ENCODE assay signal across 2 cellular contexts in genomic region chr7:90629306-90629918, GRCh38.
TF ChIP-seq lines count a peak whose summit lies in the region.

No MANE protein-coding gene starts in this region.

TF ChIP-seq in GM23338, 12 proteins besides CTCF, POLR2A, EP300 and RAD21 (continued from another document):
- TF ChIP-seq REST (IDR thresholded peaks at IDR 0.05; ENCODE audit: unreplicated experiment) (no peak), ZNF331 (CRISPR knock-in tag; IDR thresholded peaks at IDR 0.05; ENCODE audit: low read depth) (no peak), CREB1 (CRISPR knock-in tag; IDR thresholded peaks at IDR 0.05; ENCODE audit: low read depth) (no peak), NANOG (IDR thresholded peaks at IDR 0.05; ENCODE audit: borderline replicate concordance) (no peak), EZH2 (IDR thresholded peaks at IDR 0.05; ENCODE audit: low read depth, unreplicated experiment) (no peak)
TF ChIP-seq in GM23338: peak in this region for 0.

TF ChIP-seq in SK-N-SH treated with all-trans-retinoic acid at 6 μM for 48 hours, 23 proteins besides CTCF, POLR2A, EP300 and RAD21 (continued from another document):
- TF ChIP-seq POU6F1 (CRISPR knock-in tag; IDR thresholded peaks at IDR 0.05; ENCODE audit: borderline replicate concordance, low read depth) (no peak), ZFP3 (CRISPR knock-in tag; IDR thresholded peaks at IDR 0.05) (no peak), PPARA (CRISPR knock-in tag; IDR thresholded peaks at IDR 0.05; ENCODE audit: borderline replicate concordance) (no peak), TCF4 (CRISPR knock-in tag; IDR thresholded peaks at IDR 0.05; ENCODE audit: borderline replicate concordance) (no peak), TSHZ2 (CRISPR knock-in tag; IDR thresholded peaks at IDR 0.05) (no peak), TOX (CRISPR knock-in tag; IDR thresholded peaks at IDR 0.05; ENCODE audit: borderline replicate concordance) (no peak), ZFP30 (CRISPR knock-in tag; IDR thresholded peaks at IDR 0.05) (no peak)
TF ChIP-seq in SK-N-SH treated with all-trans-retinoic acid at 6 μM for 48 hours: peak in this region for 0.
